1 cellular context compared by ENCODE assay signal in genomic region chr7:20827172-20827571, GRCh38.
A peak's percentile ranks its signal among the peaks of the same experiment; 100 is the strongest.
TF ChIP-seq lines count a peak whose summit lies in the region.

No MANE protein-coding gene starts in this region.

TF ChIP-seq in K562, 482 proteins besides CTCF, POLR2A, EP300 and RAD21 (continued from another document):
- TF ChIP-seq GABPA (tag; conservative IDR thresholded peaks at IDR 0.05; ENCODE audit: low read depth) (peak; percentile 81), ZKSCAN1 (IDR thresholded peaks at IDR 0.05; ENCODE audit: low read depth, low read length) (no peak), CBFB (CRISPR knock-in tag; IDR thresholded peaks at IDR 0.05) (no peak), EHMT2 (IDR thresholded peaks at IDR 0.05) (peak; percentile 68; the same call in 1 of the 2 replicates), C11orf30 (IDR thresholded peaks at IDR 0.05; ENCODE audit: low read depth) (no peak), ELF1 (tag; IDR thresholded peaks at IDR 0.05) (peak; percentile 48; the same call in 1 of the 2 replicates), ZBTB40 (IDR thresholded peaks at IDR 0.05) (peak; percentile 69), ZBTB40 (CRISPR knock-in tag; IDR thresholded peaks at IDR 0.05) (no peak), NCOA1 (IDR thresholded peaks at IDR 0.05; ENCODE audit: low read depth) (no peak), IFI16 (CRISPR knock-in tag; IDR thresholded peaks at IDR 0.05) (no peak)
TF ChIP-seq in K562: peak in this region for 4.
